ENCODE assay signal across 1 cellular context in the genomic region with DNA sequence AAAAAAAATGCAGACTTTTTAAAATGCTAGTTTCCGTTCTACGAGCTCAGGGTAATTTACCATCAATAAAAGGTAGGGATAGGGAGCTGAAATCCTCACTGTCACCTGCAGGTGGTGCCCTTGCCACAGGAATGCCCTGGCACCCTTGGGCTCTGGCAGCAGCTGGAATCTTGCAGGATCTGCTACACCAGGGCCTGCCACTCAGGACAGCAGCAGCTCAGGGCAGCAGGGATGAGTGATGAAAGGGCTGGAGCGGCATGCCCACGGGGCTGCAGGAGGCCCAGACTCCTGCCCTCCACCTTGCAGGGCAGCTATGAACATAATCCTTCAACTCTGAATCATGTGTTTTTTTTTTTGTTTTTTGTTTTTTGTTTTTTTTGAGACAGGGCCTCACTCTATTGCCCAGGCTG.
TF ChIP-seq lines count a peak whose summit lies in the region.

No MANE protein-coding gene starts in this region.

TF ChIP-seq in GM23338, 12 proteins besides CTCF, POLR2A, EP300 and RAD21 (continued from another document):
- TF ChIP-seq, protein P1, sequence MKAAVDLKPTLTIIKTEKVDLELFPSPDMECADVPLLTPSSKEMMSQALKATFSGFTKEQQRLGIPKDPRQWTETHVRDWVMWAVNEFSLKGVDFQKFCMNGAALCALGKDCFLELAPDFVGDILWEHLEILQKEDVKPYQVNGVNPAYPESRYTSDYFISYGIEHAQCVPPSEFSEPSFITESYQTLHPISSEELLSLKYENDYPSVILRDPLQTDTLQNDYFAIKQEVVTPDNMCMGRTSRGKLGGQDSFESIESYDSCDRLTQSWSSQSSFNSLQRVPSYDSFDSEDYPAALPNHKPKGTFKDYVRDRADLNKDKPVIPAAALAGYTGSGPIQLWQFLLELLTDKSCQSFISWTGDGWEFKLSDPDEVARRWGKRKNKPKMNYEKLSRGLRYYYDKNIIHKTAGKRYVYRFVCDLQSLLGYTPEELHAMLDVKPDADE (IDR thresholded peaks at IDR 0.05) = no peak
TF ChIP-seq in GM23338: peak in this region for 0.
